ENCODE assay signal across 24 cellular contexts in the genomic region with DNA sequence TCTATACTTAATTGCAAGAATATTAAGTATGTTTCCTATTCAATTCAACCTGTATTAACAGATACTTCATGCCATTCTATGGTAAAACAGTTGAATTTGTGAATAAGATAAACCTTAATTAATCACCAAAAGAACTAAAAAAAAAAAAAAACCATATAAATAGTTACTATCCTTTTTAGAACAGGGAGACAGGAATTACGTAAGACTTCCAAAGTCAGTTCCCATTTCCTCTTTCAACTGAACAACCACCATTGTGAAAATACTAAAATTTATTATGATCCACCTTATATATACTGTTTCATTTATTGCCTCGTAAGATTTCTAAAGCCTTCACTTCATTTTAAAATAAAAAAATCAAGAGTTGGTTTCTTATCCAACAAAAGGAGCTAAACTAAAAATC. TPM values are rescaled to one million over a fixed set of nuclear protein-coding genes. Genes with fewer than 3 reads are reported as not detected.
DNase-seq lines count a peak whose midpoint lies in the region; ATAC-seq and TF ChIP-seq lines count a peak whose summit lies in the region.
"Had no signal": no experiment of that assay in that cellular context is flagged by ENCODE, and none has a peak within 500 bp of the region (broad histone marks: within the 10 kb centered on the region; RNA-seq: fewer than 3 reads in every experiment).

No MANE protein-coding gene starts in this region.

- TF ChIP-seq CTCF in NB4 (IDR thresholded peaks at IDR 0.05; ENCODE audit: low read depth, low read length): no peak
- no peak for TF ChIP-seq CTCF in endothelial cell (IDR thresholded peaks at IDR 0.05; ENCODE audit: unreplicated experiment)
- no peak for TF ChIP-seq CTCF in WTC11 (IDR thresholded peaks at IDR 0.05)

- H3K27ac Mint-ChIP-seq in endothelial cell (ENCODE audit: unreplicated experiment) (peak overlapping the region; percentile 84), WTC11 (no peak overlapping the region)
- H3K27ac Mint-ChIP-seq: CD8-positive, alpha-beta T cell; HFFc6 had no signal

- TF ChIP-seq POLR2A in NB4 (IDR thresholded peaks at IDR 0.05; ENCODE audit: extremely low read depth, insufficient read length): no peak

- POLR2A ChIA-PET in WTC11 (lab: Charles Lee): no interaction called here

- H3K4me1 Mint-ChIP-seq in endothelial cell (ENCODE audit: unreplicated experiment): no peaks in the 10 kb centered on the region
- no peaks in the 10 kb centered on the region for H3K4me1 Mint-ChIP-seq in WTC11

- CTCF ChIA-PET in WTC11 (lab: Charles Lee): no interaction called here

- H3K9me3 Mint-ChIP-seq in endothelial cell (ENCODE audit: unreplicated experiment) (no peaks in the 10 kb centered on the region), WTC11 (no peaks in the 10 kb centered on the region)
- H3K9me3 Mint-ChIP-seq: CD8-positive, alpha-beta T cell; HFFc6 had no signal

- ATAC-seq in HG03097 (IDR thresholded peaks at IDR 0.05; ENCODE audit: low FRiP score, unreplicated experiment) (no peak), WTC11 (no peak)
- ATAC-seq: CD8-positive, alpha-beta T cell had no signal

- H3K27me3 Mint-ChIP-seq in endothelial cell (ENCODE audit: unreplicated experiment) (no peaks in the 10 kb centered on the region), WTC11 (ENCODE audit: low read depth) (no peaks in the 10 kb centered on the region)

- H3K4me3 Mint-ChIP-seq in endothelial cell (ENCODE audit: unreplicated experiment) (no peak overlapping the region), WTC11 (no peak overlapping the region)
- H3K4me3 Mint-ChIP-seq: CD8-positive, alpha-beta T cell; HFFc6 had no signal

- peak; percentile 24 for DNase-seq in SKM-1 treated with dmso at 0.1 percent for 144 hours (lab: John Stamatoyannopoulos, UW; ENCODE audit: unreplicated experiment)
- DNase-seq in SKM-1 (lab: John Stamatoyannopoulos, UW; ENCODE audit: unreplicated experiment): no peak
- peak; percentile 37 for DNase-seq in NB4 (ENCODE audit: low read depth)
- DNase-seq in endothelial cell (ENCODE audit: low spot score): no peak
- no peak for DNase-seq in substantia nigra (lab: John Stamatoyannopoulos, UW)
- no peak for DNase-seq in WTC11 (ENCODE audit: low spot score)
- DNase-seq: C1 segment of cervical spinal cord; Caco-2; CD8-positive, alpha-beta T cell; DMS79; EL; GDM1; GOT3; HFFc6; KG1; MM.1S; NCI-H2029; NCI-H2227 treated with DMSO at 0.1 percent for 48 hours; NCI-H526 treated with DMSO at 0.1 percent for 48 hours had no signal

- H3K36me3 Mint-ChIP-seq in endothelial cell (ENCODE audit: low read depth, unreplicated experiment): peaks cover 26% of the 10 kb centered on the region
- peaks cover 39% of the 10 kb centered on the region for H3K36me3 Mint-ChIP-seq in WTC11

- no peak overlapping the region for H3K27ac ChIP-seq in substantia nigra (ENCODE audit: low read depth, low read length, poor library complexity, severe bottlenecking)
- H3K27ac ChIP-seq: SJSA1 had no signal

- H3K4me3 ChIP-seq in NB4 (ENCODE audit: low read depth, low read length): no peak overlapping the region
- H3K4me3 ChIP-seq: HAP-1, SJSA1 had no signal

TF ChIP-seq in WTC11, 78 proteins besides CTCF, POLR2A, EP300 and RAD21 (continues in another document):
- TF ChIP-seq, protein P1, sequence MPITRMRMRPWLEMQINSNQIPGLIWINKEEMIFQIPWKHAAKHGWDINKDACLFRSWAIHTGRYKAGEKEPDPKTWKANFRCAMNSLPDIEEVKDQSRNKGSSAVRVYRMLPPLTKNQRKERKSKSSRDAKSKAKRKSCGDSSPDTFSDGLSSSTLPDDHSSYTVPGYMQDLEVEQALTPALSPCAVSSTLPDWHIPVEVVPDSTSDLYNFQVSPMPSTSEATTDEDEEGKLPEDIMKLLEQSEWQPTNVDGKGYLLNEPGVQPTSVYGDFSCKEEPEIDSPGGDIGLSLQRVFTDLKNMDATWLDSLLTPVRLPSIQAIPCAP (CRISPR knock-in tag; IDR thresholded peaks at IDR 0.05): no peak
- TF ChIP-seq ZNF396 (CRISPR knock-in tag; IDR thresholded peaks at IDR 0.05; ENCODE audit: borderline replicate concordance) (no peak), TEAD1 (CRISPR knock-in tag; IDR thresholded peaks at IDR 0.05) (no peak), ELF4 (CRISPR knock-in tag; IDR thresholded peaks at IDR 0.05; ENCODE audit: low read depth) (no peak), ZNF416 (CRISPR knock-in tag; IDR thresholded peaks at IDR 0.05) (no peak), ZNF138 (CRISPR knock-in tag; conservative IDR thresholded peaks at IDR 0.05) (no peak), RELA (CRISPR knock-in tag; IDR thresholded peaks at IDR 0.05; ENCODE audit: borderline replicate concordance) (no peak)
- TF ChIP-seq, protein P2, sequence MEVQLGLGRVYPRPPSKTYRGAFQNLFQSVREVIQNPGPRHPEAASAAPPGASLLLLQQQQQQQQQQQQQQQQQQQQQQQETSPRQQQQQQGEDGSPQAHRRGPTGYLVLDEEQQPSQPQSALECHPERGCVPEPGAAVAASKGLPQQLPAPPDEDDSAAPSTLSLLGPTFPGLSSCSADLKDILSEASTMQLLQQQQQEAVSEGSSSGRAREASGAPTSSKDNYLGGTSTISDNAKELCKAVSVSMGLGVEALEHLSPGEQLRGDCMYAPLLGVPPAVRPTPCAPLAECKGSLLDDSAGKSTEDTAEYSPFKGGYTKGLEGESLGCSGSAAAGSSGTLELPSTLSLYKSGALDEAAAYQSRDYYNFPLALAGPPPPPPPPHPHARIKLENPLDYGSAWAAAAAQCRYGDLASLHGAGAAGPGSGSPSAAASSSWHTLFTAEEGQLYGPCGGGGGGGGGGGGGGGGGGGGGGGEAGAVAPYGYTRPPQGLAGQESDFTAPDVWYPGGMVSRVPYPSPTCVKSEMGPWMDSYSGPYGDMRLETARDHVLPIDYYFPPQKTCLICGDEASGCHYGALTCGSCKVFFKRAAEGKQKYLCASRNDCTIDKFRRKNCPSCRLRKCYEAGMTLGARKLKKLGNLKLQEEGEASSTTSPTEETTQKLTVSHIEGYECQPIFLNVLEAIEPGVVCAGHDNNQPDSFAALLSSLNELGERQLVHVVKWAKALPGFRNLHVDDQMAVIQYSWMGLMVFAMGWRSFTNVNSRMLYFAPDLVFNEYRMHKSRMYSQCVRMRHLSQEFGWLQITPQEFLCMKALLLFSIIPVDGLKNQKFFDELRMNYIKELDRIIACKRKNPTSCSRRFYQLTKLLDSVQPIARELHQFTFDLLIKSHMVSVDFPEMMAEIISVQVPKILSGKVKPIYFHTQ (CRISPR knock-in tag; IDR thresholded peaks at IDR 0.05): no peak
- TF ChIP-seq, protein P3, sequence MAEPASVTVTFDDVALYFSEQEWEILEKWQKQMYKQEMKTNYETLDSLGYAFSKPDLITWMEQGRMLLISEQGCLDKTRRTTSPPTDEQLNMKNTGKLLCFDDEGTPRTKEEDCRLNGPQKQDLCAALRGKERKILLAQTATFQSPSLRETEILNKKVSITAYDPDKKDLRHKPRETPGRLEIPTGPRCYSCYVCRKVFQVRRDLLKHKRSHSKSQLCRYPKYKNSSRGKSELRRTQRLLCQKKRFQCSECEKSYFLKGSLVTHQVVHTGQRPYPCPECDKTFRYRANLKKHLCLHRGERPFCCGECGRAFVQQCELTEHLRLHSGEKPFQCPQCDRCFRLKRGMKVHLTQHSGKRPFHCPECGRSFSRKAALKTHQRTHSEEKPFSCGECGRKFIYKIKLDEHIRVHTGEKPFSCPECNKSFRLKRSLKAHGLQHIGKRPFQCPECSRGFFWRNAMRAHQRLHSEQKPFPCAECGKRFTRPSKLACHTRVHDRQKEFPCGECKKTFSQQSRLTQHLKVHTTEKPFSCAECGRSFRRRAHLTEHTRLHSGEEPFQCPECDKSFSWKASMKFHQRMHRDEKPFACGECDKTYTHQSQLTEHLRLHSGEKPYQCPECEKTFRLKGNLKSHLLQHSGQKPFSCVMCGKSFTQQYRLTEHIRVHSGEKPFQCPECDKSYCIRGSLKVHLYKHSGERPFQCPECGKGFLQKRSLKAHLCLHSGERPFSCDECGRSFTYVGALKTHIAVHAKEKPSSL (CRISPR knock-in tag; conservative IDR thresholded peaks at IDR 0.05): no peak
- TF ChIP-seq, protein P4, sequence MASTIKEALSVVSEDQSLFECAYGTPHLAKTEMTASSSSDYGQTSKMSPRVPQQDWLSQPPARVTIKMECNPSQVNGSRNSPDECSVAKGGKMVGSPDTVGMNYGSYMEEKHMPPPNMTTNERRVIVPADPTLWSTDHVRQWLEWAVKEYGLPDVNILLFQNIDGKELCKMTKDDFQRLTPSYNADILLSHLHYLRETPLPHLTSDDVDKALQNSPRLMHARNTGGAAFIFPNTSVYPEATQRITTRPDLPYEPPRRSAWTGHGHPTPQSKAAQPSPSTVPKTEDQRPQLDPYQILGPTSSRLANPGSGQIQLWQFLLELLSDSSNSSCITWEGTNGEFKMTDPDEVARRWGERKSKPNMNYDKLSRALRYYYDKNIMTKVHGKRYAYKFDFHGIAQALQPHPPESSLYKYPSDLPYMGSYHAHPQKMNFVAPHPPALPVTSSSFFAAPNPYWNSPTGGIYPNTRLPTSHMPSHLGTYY (CRISPR knock-in tag; IDR thresholded peaks at IDR 0.05): no peak
- TF ChIP-seq, protein P5, sequence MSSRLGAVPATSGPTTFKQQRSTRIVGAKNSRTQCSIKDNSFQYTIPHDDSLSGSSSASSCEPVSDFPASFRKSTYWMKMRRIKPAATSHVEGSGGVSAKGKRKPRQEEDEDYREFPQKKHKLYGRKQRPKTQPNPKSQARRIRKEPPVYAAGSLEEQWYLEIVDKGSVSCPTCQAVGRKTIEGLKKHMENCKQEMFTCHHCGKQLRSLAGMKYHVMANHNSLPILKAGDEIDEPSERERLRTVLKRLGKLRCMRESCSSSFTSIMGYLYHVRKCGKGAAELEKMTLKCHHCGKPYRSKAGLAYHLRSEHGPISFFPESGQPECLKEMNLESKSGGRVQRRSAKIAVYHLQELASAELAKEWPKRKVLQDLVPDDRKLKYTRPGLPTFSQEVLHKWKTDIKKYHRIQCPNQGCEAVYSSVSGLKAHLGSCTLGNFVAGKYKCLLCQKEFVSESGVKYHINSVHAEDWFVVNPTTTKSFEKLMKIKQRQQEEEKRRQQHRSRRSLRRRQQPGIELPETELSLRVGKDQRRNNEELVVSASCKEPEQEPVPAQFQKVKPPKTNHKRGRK (CRISPR knock-in tag; IDR thresholded peaks at IDR 0.05; ENCODE audit: borderline replicate concordance): no peak

RNA-seq across cellular contexts. Expression of a gene that starts 9.4 kb away (rescaled TPM):
- total RNA-seq in endothelial cell (ENCODE audit: unreplicated experiment): 70.0 TPM
- total RNA-seq in WTC11 (2021): 82.2 to 93.1 TPM (median 86.8 TPM) in 3 replicates

RNA-seq across cellular contexts. Expression of a gene that starts 43.8 kb away (rescaled TPM):
- 15.9 TPM for total RNA-seq in endothelial cell (ENCODE audit: unreplicated experiment)
- total RNA-seq in WTC11 (2021): 22.4 to 34.7 TPM (median 25.7 TPM) in 3 replicates

RNA-seq across cellular contexts. Expression of a gene that starts 47.6 kb away (rescaled TPM):
- total RNA-seq in endothelial cell (ENCODE audit: unreplicated experiment) (not detected), WTC11 (2021) (0.09 to 0.14 TPM (median 0.11 TPM) in 3 replicates)
- total RNA-seq: A172; CD8-positive, alpha-beta T cell; HFFc6; SJSA1; T-helper 1 cell treated with Interleukin-12 subunit alpha and Interleukin-12 subunit beta and Interleukin-4 antibody, amounts not matched to agents 30 ng/mL and 1 ng/mL, for 36 hours had no signal

Comparison
In these comparisons a context has a peak if more than half of its experiments do, and no peak if none do; other contexts are left out.
1. DNase-seq: peak in SKM-1 treated with dmso at 0.1 percent for 144 hours (single experiment) and NB4 (single experiment); none in SKM-1 (single experiment), endothelial cell (single experiment), substantia nigra (0 of 49) and WTC11 (single experiment).